In genomic region chr6:2853372-2853765, GRCh38 we compare ENCODE assay signal across 8 cellular contexts. TPM values are rescaled to one million over a fixed set of nuclear protein-coding genes. Genes with fewer than 3 reads are reported as not detected.
DNase-seq lines count a peak whose midpoint lies in the region; ATAC-seq and TF ChIP-seq lines count a peak whose summit lies in the region.
"Not testable (repeated sequence)": the region's sequence is repeated elsewhere in the genome, so short reads cannot be mapped to it uniquely, and the experiment has no call there.

No MANE protein-coding gene starts in this region.

- not testable (repeated sequence) for ATAC-seq in activated naive CD8-positive, alpha-beta T cell treated with anti-CD3 and anti-CD28 coated beads, Interleukin-2, amount 50 U/mL, for 24 hours; effector memory CD8-positive, alpha-beta T cell (replicated peaks); stimulated activated effector memory CD8-positive, alpha-beta T cell treated with anti-CD3 and anti-CD28 coated beads, Interleukin-12 subunit alpha, Interleukin-12 subunit beta, amount 100 ng/mL, for 72 hours

- H3K9ac ChIP-seq in HUES6 (ENCODE audit: low read length): not testable (repeated sequence)

- peaks cover 50% of the 10 kb centered on the region for H3K4me1 ChIP-seq in HUES6 (ENCODE audit: control insufficient read depth, insufficient read depth, low read length)

- not testable (repeated sequence) for TF ChIP-seq CTCF in AG04450 (IDR thresholded peaks at IDR 0.05; ENCODE audit: low read depth, low read length); nephron (IDR thresholded peaks at IDR 0.05; ENCODE audit: unreplicated experiment in 3 of 3)

- peak overlapping the region; percentile 89 for H3K27ac Mint-ChIP-seq in T-helper 2 cell treated with Interferon-gamma antibody and Interleukin-4, amounts not matched to agents 5 μg/mL and 100 μg/mL, for 36 hours
- peak overlapping the region; percentile 99 for H3K27ac Mint-ChIP-seq in activated naive CD8-positive, alpha-beta T cell treated with anti-CD3 and anti-CD28 coated beads, Interleukin-2, amount 50 U/mL, for 24 hours
- peak overlapping the region; percentile 93 to 99 for H3K27ac Mint-ChIP-seq in effector memory CD8-positive, alpha-beta T cell
- H3K27ac Mint-ChIP-seq in immature natural killer cell (peak overlapping the region; percentile 61 to 96 (median 84)), nephron (peak overlapping the region; percentile 87 to 99 (median 99))
- H3K27ac Mint-ChIP-seq in stimulated activated effector memory CD8-positive, alpha-beta T cell treated with anti-CD3 and anti-CD28 coated beads, Interleukin-12 subunit alpha, Interleukin-12 subunit beta, amount 100 ng/mL, for 72 hours: peak overlapping the region; percentile 95

- H3K27me3 Mint-ChIP-seq in T-helper 2 cell treated with Interferon-gamma antibody and Interleukin-4, amounts not matched to agents 5 μg/mL and 100 μg/mL, for 36 hours (ENCODE audit: low read depth); activated naive CD8-positive, alpha-beta T cell treated with anti-CD3 and anti-CD28 coated beads, Interleukin-2, amount 50 U/mL, for 24 hours; effector memory CD8-positive, alpha-beta T cell; nephron (ENCODE audit: low read depth): not testable (repeated sequence)
- peaks cover 0 to 14% (median 7%) of the 10 kb centered on the region in 3 donors for H3K27me3 Mint-ChIP-seq in immature natural killer cell (ENCODE audit: low read depth in 3 of 3)

- peak overlapping the region; percentile 96 for H3K27ac ChIP-seq in AG04450 (ENCODE audit: low read depth, low read length)
- H3K27ac ChIP-seq in HUES6 (ENCODE audit: low read depth, low read length): peak overlapping the region; percentile 93; the same call in 1 of the 2 replicates

- peaks cover 60% of the 10 kb centered on the region for H3K4me1 Mint-ChIP-seq in T-helper 2 cell treated with Interferon-gamma antibody and Interleukin-4, amounts not matched to agents 5 μg/mL and 100 μg/mL, for 36 hours (ENCODE audit: low read depth)
- peaks cover 70% of the 10 kb centered on the region for H3K4me1 Mint-ChIP-seq in activated naive CD8-positive, alpha-beta T cell treated with anti-CD3 and anti-CD28 coated beads, Interleukin-2, amount 50 U/mL, for 24 hours
- peaks cover 47 to 51% of the 10 kb centered on the region in 2 donors for H3K4me1 Mint-ChIP-seq in effector memory CD8-positive, alpha-beta T cell (ENCODE audit: low read depth in 2 of 2)
- H3K4me1 Mint-ChIP-seq in immature natural killer cell (peaks cover 51 to 56% of the 10 kb centered on the region in 2 donors), nephron (peaks cover 59% of the 10 kb centered on the region)
- H3K4me1 Mint-ChIP-seq in stimulated activated effector memory CD8-positive, alpha-beta T cell treated with anti-CD3 and anti-CD28 coated beads, Interleukin-12 subunit alpha, Interleukin-12 subunit beta, amount 100 ng/mL, for 72 hours: peaks cover 65% of the 10 kb centered on the region

- not testable (repeated sequence) for H3K9me3 Mint-ChIP-seq in T-helper 2 cell treated with Interferon-gamma antibody and Interleukin-4, amounts not matched to agents 5 μg/mL and 100 μg/mL, for 36 hours; activated naive CD8-positive, alpha-beta T cell treated with anti-CD3 and anti-CD28 coated beads, Interleukin-2, amount 50 U/mL, for 24 hours; effector memory CD8-positive, alpha-beta T cell; immature natural killer cell; nephron; stimulated activated effector memory CD8-positive, alpha-beta T cell treated with anti-CD3 and anti-CD28 coated beads, Interleukin-12 subunit alpha, Interleukin-12 subunit beta, amount 100 ng/mL, for 72 hours

- H3K4me3 ChIP-seq in AG04450 (ENCODE audit: low read depth, low read length) (peak overlapping the region; percentile 57), HUES6 (ENCODE audit: low read depth, low read length) (peak overlapping the region; percentile 48)

- not testable (repeated sequence) for H3K27me3 ChIP-seq in AG04450 (ENCODE audit: control insufficient read depth, insufficient read depth, low read length); HUES6 (ENCODE audit: control insufficient read depth, insufficient read depth, low read length)

- H3K4me3 Mint-ChIP-seq in T-helper 2 cell treated with Interferon-gamma antibody and Interleukin-4, amounts not matched to agents 5 μg/mL and 100 μg/mL, for 36 hours: peak overlapping the region; percentile 58
- peak overlapping the region; percentile 79 for H3K4me3 Mint-ChIP-seq in activated naive CD8-positive, alpha-beta T cell treated with anti-CD3 and anti-CD28 coated beads, Interleukin-2, amount 50 U/mL, for 24 hours
- H3K4me3 Mint-ChIP-seq in effector memory CD8-positive, alpha-beta T cell: peak overlapping the region; percentile 72 to 81
- H3K4me3 Mint-ChIP-seq in immature natural killer cell: peak overlapping the region in 2 of 5 donors; percentile 56 to 84
- H3K4me3 Mint-ChIP-seq in nephron: peak overlapping the region; percentile 53 to 77 (median 68)
- H3K4me3 Mint-ChIP-seq in stimulated activated effector memory CD8-positive, alpha-beta T cell treated with anti-CD3 and anti-CD28 coated beads, Interleukin-12 subunit alpha, Interleukin-12 subunit beta, amount 100 ng/mL, for 72 hours: peak overlapping the region; percentile 76

- H3K9me3 ChIP-seq in AG04450 (ENCODE audit: control insufficient read depth, insufficient read depth, low read length); HUES6 (ENCODE audit: control insufficient read depth, insufficient read depth, low read depth, low read length): not testable (repeated sequence)

- DNase-seq in AG04450 (ENCODE audit: low read depth, low spot score); T-helper 2 cell treated with Interferon-gamma antibody and Interleukin-4, amounts not matched to agents 5 μg/mL and 100 μg/mL, for 36 hours (ENCODE audit: low spot score); activated naive CD8-positive, alpha-beta T cell treated with anti-CD3 and anti-CD28 coated beads, Interleukin-2, amount 50 U/mL, for 24 hours; effector memory CD8-positive, alpha-beta T cell; immature natural killer cell; stimulated activated effector memory CD8-positive, alpha-beta T cell treated with anti-CD3 and anti-CD28 coated beads, Interleukin-12 subunit alpha, Interleukin-12 subunit beta, amount 100 ng/mL, for 72 hours (ENCODE audit: low spot score in 2 of 2): not testable (repeated sequence)

- not testable (repeated sequence) for H3K36me3 ChIP-seq in HUES6 (ENCODE audit: control insufficient read depth, insufficient read depth, low read length)

- CTCF ChIA-PET in AG04450 (lab: Charles Lee): interaction anchor here (0.6 to 3.0 kb wide), 11 partner anchors 9 to 200 kb away, joined by 3 to 19 read pairs (median 4); partner anchors contain the start of gene MYLK4

- POLR2A ChIA-PET in AG04450 (lab: Yijun Ruan, JAX): not testable (repeated sequence)

- not testable (repeated sequence) for H3K36me3 Mint-ChIP-seq in T-helper 2 cell treated with Interferon-gamma antibody and Interleukin-4, amounts not matched to agents 5 μg/mL and 100 μg/mL, for 36 hours (ENCODE audit: low read depth); activated naive CD8-positive, alpha-beta T cell treated with anti-CD3 and anti-CD28 coated beads, Interleukin-2, amount 50 U/mL, for 24 hours (ENCODE audit: low read depth); immature natural killer cell; nephron (ENCODE audit: low read depth)
- H3K36me3 Mint-ChIP-seq in effector memory CD8-positive, alpha-beta T cell (ENCODE audit: insufficient read depth): peaks cover 12% of the 10 kb centered on the region
- H3K36me3 Mint-ChIP-seq in stimulated activated effector memory CD8-positive, alpha-beta T cell treated with anti-CD3 and anti-CD28 coated beads, Interleukin-12 subunit alpha, Interleukin-12 subunit beta, amount 100 ng/mL, for 72 hours: peaks cover 20% of the 10 kb centered on the region

RNA-seq across cellular contexts. Expression of gene SERPINB1, which starts 11.7 kb away (rescaled TPM):
- polyA plus RNA-seq in AG04450 (2011; rRNA removed) (17.7 and 22.4 TPM in 2 replicates), immature natural killer cell (100 to 1,000 TPM; 108 to 164 (median 162) TPM)
- 7.1 and 8.9 TPM in 2 replicates for polyA minus RNA-seq in AG04450 (2011; rRNA and poly(A)+ RNA removed)

RNA-seq across cellular contexts. Expression of gene SERPINB9, which starts 49.7 kb away (rescaled TPM):
- 4.3 and 5.0 TPM in 2 replicates for polyA plus RNA-seq in AG04450 (2011; rRNA removed)
- polyA minus RNA-seq in AG04450 (2011; rRNA and poly(A)+ RNA removed): 4.4 and 6.6 TPM in 2 replicates
- 10 to 100 TPM; 20.7 to 50.4 (median 21.7) TPM for polyA plus RNA-seq in immature natural killer cell
